ENCODE assay signal across 1 cellular context in the genomic region with DNA sequence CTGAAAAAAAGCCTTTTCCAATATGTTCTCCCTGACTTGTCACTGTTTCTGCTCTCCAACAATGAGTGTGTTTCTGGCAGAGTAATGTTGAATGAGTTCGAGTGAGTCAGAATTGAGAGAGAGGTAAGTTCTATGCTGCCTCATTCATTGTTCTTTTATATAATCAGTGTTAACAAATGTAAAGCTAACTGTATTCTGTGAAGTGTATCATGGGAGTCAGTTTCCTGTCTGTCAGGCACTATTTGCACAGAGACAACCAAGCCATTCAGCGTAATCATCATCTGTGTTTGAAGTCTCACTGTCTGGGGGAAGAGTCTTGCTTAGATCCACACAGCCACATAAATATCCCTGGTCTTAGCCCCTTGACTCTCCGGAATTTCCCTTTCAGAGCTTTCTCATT.
TF ChIP-seq lines count a peak whose summit lies in the region.

No MANE protein-coding gene starts in this region.

TF ChIP-seq in HepG2, 621 proteins besides CTCF, POLR2A, EP300 and RAD21 (continues in another document):
- TF ChIP-seq, protein P1, sequence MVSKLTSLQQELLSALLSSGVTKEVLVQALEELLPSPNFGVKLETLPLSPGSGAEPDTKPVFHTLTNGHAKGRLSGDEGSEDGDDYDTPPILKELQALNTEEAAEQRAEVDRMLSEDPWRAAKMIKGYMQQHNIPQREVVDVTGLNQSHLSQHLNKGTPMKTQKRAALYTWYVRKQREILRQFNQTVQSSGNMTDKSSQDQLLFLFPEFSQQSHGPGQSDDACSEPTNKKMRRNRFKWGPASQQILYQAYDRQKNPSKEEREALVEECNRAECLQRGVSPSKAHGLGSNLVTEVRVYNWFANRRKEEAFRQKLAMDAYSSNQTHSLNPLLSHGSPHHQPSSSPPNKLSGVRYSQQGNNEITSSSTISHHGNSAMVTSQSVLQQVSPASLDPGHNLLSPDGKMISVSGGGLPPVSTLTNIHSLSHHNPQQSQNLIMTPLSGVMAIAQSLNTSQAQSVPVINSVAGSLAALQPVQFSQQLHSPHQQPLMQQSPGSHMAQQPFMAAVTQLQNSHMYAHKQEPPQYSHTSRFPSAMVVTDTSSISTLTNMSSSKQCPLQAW (CRISPR knock-in tag; IDR thresholded peaks at IDR 0.05): 0 out of 2 replicates have a peak, but pooled peaks have one; percentile 29
- TF ChIP-seq CBFB (CRISPR knock-in tag; IDR thresholded peaks at IDR 0.05) (0 out of 2 replicates have a peak, but pooled peaks have one; percentile 20), TFE3 (CRISPR knock-in tag; IDR thresholded peaks at IDR 0.05) (peak; percentile 69; the same call in 1 of the 2 replicates), RFXAP (CRISPR knock-in tag; IDR thresholded peaks at IDR 0.05; ENCODE audit: borderline replicate concordance) (no peak), RARA (CRISPR knock-in tag; IDR thresholded peaks at IDR 0.05) (peak; percentile 76), MAX (IDR thresholded peaks at IDR 0.05) (peak; percentile 54; the same call in 1 of the 2 replicates), ONECUT2 (CRISPR knock-in tag; IDR thresholded peaks at IDR 0.05) (no peak), SOX6 (IDR thresholded peaks at IDR 0.05) (no peak), SOX6 (CRISPR knock-in tag; IDR thresholded peaks at IDR 0.05) (peak; percentile 95), KLF9 (CRISPR knock-in tag; IDR thresholded peaks at IDR 0.05; ENCODE audit: low read depth) (0 out of 2 replicates have a peak, but pooled peaks have one; percentile 47), ZKSCAN5 (CRISPR knock-in tag; IDR thresholded peaks at IDR 0.05) (no peak), REPIN1 (CRISPR knock-in tag; IDR thresholded peaks at IDR 0.05; ENCODE audit: borderline replicate concordance, low read depth) (peak; percentile 30; the same call in 1 of the 2 replicates), ZNF205 (CRISPR knock-in tag; IDR thresholded peaks at IDR 0.05) (no peak), ZNF24 (IDR thresholded peaks at IDR 0.05) (0 out of 2 replicates have a peak, but pooled peaks have one; percentile 8), CREM (IDR thresholded peaks at IDR 0.05) (peak; percentile 82), CREM (CRISPR knock-in tag; IDR thresholded peaks at IDR 0.05) (no peak), ZMYM4 (CRISPR knock-in tag; IDR thresholded peaks at IDR 0.05) (peak; percentile 76), PHB2 (IDR thresholded peaks at IDR 0.05; ENCODE audit: partially characterized antibody) (no peak), MTF2 (CRISPR knock-in tag; IDR thresholded peaks at IDR 0.05; ENCODE audit: borderline replicate concordance) (no peak), THAP8 (CRISPR knock-in tag; IDR thresholded peaks at IDR 0.05; ENCODE audit: borderline replicate concordance) (no peak), ZBTB20 (CRISPR knock-in tag; IDR thresholded peaks at IDR 0.05; ENCODE audit: borderline replicate concordance, low read depth) (peak; percentile 98), ELF1 (CRISPR knock-in tag; IDR thresholded peaks at IDR 0.05) (peak; percentile 22; the same call in 1 of the 2 replicates), CAMTA2 (CRISPR knock-in tag; IDR thresholded peaks at IDR 0.05; ENCODE audit: borderline replicate concordance) (no peak), CEBPG (CRISPR knock-in tag; IDR thresholded peaks at IDR 0.05) (peak; percentile 63), KAT8 (CRISPR knock-in tag; IDR thresholded peaks at IDR 0.05) (peak; percentile 25; the same call in 1 of the 2 replicates), PITX1 (CRISPR knock-in tag; IDR thresholded peaks at IDR 0.05) (0 out of 2 replicates have a peak, but pooled peaks have one; percentile 42), SALL1 (CRISPR knock-in tag; IDR thresholded peaks at IDR 0.05) (peak; percentile 82; the same call in 1 of the 2 replicates), FOXO1 (CRISPR knock-in tag; IDR thresholded peaks at IDR 0.05) (peak; percentile 85; the same call in 1 of the 2 replicates), ZFP90 (CRISPR knock-in tag; IDR thresholded peaks at IDR 0.05; ENCODE audit: borderline replicate concordance) (no peak), ZNF17 (CRISPR knock-in tag; IDR thresholded peaks at IDR 0.05) (no peak), MIXL1 (CRISPR knock-in tag; IDR thresholded peaks at IDR 0.05) (peak; percentile 85)
- TF ChIP-seq, protein P2, sequence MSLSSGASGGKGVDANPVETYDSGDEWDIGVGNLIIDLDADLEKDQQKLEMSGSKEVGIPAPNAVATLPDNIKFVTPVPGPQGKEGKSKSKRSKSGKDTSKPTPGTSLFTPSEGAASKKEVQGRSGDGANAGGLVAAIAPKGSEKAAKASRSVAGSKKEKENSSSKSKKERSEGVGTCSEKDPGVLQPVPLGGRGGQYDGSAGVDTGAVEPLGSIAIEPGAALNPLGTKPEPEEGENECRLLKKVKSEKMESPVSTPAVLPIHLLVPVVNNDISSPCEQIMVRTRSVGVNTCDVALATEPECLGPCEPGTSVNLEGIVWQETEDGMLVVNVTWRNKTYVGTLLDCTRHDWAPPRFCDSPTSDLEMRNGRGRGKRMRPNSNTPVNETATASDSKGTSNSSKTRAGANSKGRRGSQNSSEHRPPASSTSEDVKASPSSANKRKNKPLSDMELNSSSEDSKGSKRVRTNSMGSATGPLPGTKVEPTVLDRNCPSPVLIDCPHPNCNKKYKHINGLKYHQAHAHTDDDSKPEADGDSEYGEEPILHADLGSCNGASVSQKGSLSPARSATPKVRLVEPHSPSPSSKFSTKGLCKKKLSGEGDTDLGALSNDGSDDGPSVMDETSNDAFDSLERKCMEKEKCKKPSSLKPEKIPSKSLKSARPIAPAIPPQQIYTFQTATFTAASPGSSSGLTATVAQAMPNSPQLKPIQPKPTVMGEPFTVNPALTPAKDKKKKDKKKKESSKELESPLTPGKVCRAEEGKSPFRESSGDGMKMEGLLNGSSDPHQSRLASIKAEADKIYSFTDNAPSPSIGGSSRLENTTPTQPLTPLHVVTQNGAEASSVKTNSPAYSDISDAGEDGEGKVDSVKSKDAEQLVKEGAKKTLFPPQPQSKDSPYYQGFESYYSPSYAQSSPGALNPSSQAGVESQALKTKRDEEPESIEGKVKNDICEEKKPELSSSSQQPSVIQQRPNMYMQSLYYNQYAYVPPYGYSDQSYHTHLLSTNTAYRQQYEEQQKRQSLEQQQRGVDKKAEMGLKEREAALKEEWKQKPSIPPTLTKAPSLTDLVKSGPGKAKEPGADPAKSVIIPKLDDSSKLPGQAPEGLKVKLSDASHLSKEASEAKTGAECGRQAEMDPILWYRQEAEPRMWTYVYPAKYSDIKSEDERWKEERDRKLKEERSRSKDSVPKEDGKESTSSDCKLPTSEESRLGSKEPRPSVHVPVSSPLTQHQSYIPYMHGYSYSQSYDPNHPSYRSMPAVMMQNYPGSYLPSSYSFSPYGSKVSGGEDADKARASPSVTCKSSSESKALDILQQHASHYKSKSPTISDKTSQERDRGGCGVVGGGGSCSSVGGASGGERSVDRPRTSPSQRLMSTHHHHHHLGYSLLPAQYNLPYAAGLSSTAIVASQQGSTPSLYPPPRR (CRISPR knock-in tag; IDR thresholded peaks at IDR 0.05; ENCODE audit: borderline replicate concordance): peak; percentile 80; the same call in 1 of the 2 replicates
- TF ChIP-seq, protein P3, sequence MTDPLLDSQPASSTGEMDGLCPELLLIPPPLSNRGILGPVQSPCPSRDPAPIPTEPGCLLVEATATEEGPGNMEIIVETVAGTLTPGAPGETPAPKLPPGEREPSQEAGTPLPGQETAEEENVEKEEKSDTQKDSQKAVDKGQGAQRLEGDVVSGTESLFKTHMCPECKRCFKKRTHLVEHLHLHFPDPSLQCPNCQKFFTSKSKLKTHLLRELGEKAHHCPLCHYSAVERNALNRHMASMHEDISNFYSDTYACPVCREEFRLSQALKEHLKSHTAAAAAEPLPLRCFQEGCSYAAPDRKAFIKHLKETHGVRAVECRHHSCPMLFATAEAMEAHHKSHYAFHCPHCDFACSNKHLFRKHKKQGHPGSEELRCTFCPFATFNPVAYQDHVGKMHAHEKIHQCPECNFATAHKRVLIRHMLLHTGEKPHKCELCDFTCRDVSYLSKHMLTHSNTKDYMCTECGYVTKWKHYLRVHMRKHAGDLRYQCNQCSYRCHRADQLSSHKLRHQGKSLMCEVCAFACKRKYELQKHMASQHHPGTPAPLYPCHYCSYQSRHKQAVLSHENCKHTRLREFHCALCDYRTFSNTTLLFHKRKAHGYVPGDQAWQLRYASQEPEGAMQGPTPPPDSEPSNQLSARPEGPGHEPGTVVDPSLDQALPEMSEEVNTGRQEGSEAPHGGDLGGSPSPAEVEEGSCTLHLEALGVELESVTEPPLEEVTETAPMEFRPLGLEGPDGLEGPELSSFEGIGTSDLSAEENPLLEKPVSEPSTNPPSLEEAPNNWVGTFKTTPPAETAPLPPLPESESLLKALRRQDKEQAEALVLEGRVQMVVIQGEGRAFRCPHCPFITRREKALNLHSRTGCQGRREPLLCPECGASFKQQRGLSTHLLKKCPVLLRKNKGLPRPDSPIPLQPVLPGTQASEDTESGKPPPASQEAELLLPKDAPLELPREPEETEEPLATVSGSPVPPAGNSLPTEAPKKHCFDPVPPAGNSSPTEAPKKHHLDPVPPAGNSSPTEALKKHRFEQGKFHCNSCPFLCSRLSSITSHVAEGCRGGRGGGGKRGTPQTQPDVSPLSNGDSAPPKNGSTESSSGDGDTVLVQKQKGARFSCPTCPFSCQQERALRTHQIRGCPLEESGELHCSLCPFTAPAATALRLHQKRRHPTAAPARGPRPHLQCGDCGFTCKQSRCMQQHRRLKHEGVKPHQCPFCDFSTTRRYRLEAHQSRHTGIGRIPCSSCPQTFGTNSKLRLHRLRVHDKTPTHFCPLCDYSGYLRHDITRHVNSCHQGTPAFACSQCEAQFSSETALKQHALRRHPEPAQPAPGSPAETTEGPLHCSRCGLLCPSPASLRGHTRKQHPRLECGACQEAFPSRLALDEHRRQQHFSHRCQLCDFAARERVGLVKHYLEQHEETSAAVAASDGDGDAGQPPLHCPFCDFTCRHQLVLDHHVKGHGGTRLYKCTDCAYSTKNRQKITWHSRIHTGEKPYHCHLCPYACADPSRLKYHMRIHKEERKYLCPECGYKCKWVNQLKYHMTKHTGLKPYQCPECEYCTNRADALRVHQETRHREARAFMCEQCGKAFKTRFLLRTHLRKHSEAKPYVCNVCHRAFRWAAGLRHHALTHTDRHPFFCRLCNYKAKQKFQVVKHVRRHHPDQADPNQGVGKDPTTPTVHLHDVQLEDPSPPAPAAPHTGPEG (CRISPR knock-in tag; IDR thresholded peaks at IDR 0.05): no peak
- TF ChIP-seq, protein P4, sequence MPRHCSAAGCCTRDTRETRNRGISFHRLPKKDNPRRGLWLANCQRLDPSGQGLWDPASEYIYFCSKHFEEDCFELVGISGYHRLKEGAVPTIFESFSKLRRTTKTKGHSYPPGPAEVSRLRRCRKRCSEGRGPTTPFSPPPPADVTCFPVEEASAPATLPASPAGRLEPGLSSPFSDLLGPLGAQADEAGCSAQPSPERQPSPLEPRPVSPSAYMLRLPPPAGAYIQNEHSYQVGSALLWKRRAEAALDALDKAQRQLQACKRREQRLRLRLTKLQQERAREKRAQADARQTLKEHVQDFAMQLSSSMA (CRISPR knock-in tag; IDR thresholded peaks at IDR 0.05): no peak
- TF ChIP-seq, protein P5, sequence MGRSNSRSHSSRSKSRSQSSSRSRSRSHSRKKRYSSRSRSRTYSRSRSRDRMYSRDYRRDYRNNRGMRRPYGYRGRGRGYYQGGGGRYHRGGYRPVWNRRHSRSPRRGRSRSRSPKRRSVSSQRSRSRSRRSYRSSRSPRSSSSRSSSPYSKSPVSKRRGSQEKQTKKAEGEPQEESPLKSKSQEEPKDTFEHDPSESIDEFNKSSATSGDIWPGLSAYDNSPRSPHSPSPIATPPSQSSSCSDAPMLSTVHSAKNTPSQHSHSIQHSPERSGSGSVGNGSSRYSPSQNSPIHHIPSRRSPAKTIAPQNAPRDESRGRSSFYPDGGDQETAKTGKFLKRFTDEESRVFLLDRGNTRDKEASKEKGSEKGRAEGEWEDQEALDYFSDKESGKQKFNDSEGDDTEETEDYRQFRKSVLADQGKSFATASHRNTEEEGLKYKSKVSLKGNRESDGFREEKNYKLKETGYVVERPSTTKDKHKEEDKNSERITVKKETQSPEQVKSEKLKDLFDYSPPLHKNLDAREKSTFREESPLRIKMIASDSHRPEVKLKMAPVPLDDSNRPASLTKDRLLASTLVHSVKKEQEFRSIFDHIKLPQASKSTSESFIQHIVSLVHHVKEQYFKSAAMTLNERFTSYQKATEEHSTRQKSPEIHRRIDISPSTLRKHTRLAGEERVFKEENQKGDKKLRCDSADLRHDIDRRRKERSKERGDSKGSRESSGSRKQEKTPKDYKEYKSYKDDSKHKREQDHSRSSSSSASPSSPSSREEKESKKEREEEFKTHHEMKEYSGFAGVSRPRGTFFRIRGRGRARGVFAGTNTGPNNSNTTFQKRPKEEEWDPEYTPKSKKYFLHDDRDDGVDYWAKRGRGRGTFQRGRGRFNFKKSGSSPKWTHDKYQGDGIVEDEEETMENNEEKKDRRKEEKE (IDR thresholded peaks at IDR 0.05): no peak
- TF ChIP-seq, protein P6, sequence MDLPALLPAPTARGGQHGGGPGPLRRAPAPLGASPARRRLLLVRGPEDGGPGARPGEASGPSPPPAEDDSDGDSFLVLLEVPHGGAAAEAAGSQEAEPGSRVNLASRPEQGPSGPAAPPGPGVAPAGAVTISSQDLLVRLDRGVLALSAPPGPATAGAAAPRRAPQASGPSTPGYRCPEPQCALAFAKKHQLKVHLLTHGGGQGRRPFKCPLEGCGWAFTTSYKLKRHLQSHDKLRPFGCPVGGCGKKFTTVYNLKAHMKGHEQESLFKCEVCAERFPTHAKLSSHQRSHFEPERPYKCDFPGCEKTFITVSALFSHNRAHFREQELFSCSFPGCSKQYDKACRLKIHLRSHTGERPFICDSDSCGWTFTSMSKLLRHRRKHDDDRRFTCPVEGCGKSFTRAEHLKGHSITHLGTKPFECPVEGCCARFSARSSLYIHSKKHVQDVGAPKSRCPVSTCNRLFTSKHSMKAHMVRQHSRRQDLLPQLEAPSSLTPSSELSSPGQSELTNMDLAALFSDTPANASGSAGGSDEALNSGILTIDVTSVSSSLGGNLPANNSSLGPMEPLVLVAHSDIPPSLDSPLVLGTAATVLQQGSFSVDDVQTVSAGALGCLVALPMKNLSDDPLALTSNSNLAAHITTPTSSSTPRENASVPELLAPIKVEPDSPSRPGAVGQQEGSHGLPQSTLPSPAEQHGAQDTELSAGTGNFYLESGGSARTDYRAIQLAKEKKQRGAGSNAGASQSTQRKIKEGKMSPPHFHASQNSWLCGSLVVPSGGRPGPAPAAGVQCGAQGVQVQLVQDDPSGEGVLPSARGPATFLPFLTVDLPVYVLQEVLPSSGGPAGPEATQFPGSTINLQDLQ (CRISPR knock-in tag; IDR thresholded peaks at IDR 0.05): no peak
